In the genomic region with DNA sequence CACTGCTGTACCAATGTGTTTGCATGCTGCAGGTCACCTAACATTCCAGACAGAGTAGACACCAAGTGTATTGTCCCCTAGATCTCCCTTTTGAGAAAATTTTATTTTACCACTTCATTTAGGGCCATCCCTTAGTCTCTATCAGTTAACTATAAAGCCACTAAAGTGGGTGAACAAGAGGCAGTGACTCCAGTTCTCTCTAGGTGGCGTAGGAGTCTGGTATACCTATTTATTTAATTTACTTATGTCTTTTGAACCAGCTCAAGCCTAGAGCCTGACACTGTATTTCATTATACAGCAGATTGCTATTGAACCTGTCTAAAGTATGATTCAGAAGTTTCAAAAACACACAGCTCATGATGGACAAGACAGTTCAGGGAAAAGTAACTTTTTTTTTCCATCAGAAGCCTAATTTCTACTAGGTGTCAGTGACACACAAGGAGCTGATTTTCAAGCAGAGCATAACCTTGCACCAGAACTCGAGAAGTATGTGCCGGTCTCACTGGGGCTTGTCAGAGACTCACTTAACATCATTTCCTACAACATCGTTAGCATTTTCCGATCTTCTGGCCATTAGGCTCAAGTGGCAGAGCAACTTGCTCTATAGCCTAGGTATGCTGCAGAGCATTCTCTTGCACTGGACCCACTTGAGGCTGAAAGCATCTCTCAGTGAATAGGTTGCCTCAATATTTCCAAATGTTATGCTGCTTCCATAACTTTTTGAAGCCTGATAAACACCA, we compare ENCODE assay signal across 15 cellular contexts.
DNase-seq lines count a peak whose midpoint lies in the region; ATAC-seq, FAIRE-seq and TF ChIP-seq lines count a peak whose summit lies in the region.
"Had no signal": no experiment of that assay in that cellular context is flagged by ENCODE, and none has a peak within 500 bp of the region (broad histone marks: within the 10 kb centered on the region; RNA-seq: fewer than 3 reads in every experiment).

No MANE protein-coding gene starts in this region.

- no peak overlapping the region for H3K27ac ChIP-seq in PC-9
- H3K27ac ChIP-seq in CD8-positive, alpha-beta memory T cell (ENCODE audit: low read depth, low read length), result no peak overlapping the region

- no peak for ATAC-seq in activated CD8-positive, alpha-beta memory T cell treated with anti-CD3 and anti-CD28 coated beads, Interleukin-2, amount 10 ng/mL, durations not matched to agents 7 days and 5 days
- no peak for ATAC-seq in HG03108 (IDR thresholded peaks at IDR 0.05; ENCODE audit: unreplicated experiment)
- ATAC-seq: left ventricle myocardium superior had no signal

- no TSS peak for BruUV-seq in PC-9 (replicated peaks; lab: Mats Ljungman, UMichigan)

- H3K4me3 ChIP-seq in PC-9, result no peak overlapping the region
- no peak overlapping the region for H3K4me3 ChIP-seq in CD8-positive, alpha-beta memory T cell (ENCODE audit: low read length)

- no peaks in the 10 kb centered on the region for H3K27me3 ChIP-seq in PC-9 (ENCODE audit: insufficient read depth, low read depth)
- no peaks in the 10 kb centered on the region for H3K27me3 ChIP-seq in CD8-positive, alpha-beta memory T cell (ENCODE audit: insufficient read depth, low read length, poor library complexity, severe bottlenecking)

- H3K36me3 Mint-ChIP-seq in CD8-positive, alpha-beta memory T cell, result no peaks in the 10 kb centered on the region
- no peaks in the 10 kb centered on the region for H3K36me3 Mint-ChIP-seq in activated CD8-positive, alpha-beta memory T cell treated with anti-CD3 and anti-CD28 coated beads, Interleukin-2, amount 10 ng/mL, durations not matched to agents 7 days and 5 days
- H3K36me3 Mint-ChIP-seq: activated naive CD8-positive, alpha-beta T cell treated with anti-CD3 and anti-CD28 coated beads for 36 hours; CD4-positive, CD25-positive, alpha-beta regulatory T cell had no signal

- H3K9me3 ChIP-seq in PC-9 (ENCODE audit: insufficient read depth, low read depth), result peaks cover 4% of the 10 kb centered on the region; the same call in 1 of the 2 replicates
- no peaks in the 10 kb centered on the region for H3K9me3 ChIP-seq in CD8-positive, alpha-beta memory T cell (ENCODE audit: low read length)

- no peak overlapping the region for H2AFZ ChIP-seq in PC-9

- TF ChIP-seq CTCF in AG09319 (IDR thresholded peaks at IDR 0.05; ENCODE audit: low read depth, low read length) (peak; percentile 13), GM12873 (IDR thresholded peaks at IDR 0.05; ENCODE audit: insufficient read depth, low read depth, low read length, missing control alignments) (peak; percentile 12), PC-9 (conservative IDR thresholded peaks at IDR 0.05) (peak; percentile 45)

- H3K27me3 Mint-ChIP-seq in CD8-positive, alpha-beta memory T cell, result no peaks in the 10 kb centered on the region
- no peaks in the 10 kb centered on the region for H3K27me3 Mint-ChIP-seq in activated CD8-positive, alpha-beta memory T cell treated with anti-CD3 and anti-CD28 coated beads, Interleukin-2, amount 10 ng/mL, durations not matched to agents 7 days and 5 days
- H3K27me3 Mint-ChIP-seq: CD4-positive, CD25-positive, alpha-beta regulatory T cell; dendritic cell treated with granulocyte-macrophage colony-stimulating factor and Interleukin-4, amounts not matched to agents 40 ng/mL and 50 ng/mL, for 4 days had no signal

- H3K9me2 ChIP-seq in PC-9 (ENCODE audit: insufficient read depth), result 0 out of 2 replicates have a peak, but pooled peaks cover 6% of the 10 kb centered on the region

- no peak for FAIRE-seq in HTR-8/SVneo (lab: Jason Lieb, UNC)

- no peaks in the 10 kb centered on the region for H3K4me1 Mint-ChIP-seq in CD8-positive, alpha-beta memory T cell
- no peaks in the 10 kb centered on the region for H3K4me1 Mint-ChIP-seq in activated CD8-positive, alpha-beta memory T cell treated with anti-CD3 and anti-CD28 coated beads, Interleukin-2, amount 10 ng/mL, durations not matched to agents 7 days and 5 days
- H3K4me1 Mint-ChIP-seq: activated naive CD8-positive, alpha-beta T cell treated with anti-CD3 and anti-CD28 coated beads for 36 hours; CD4-positive, CD25-positive, alpha-beta regulatory T cell had no signal

- H3K27ac Mint-ChIP-seq in CD8-positive, alpha-beta memory T cell, result no peak overlapping the region
- no peak overlapping the region for H3K27ac Mint-ChIP-seq in activated CD8-positive, alpha-beta memory T cell treated with anti-CD3 and anti-CD28 coated beads, Interleukin-2, amount 10 ng/mL, durations not matched to agents 7 days and 5 days
- H3K27ac Mint-ChIP-seq: activated naive CD8-positive, alpha-beta T cell treated with anti-CD3 and anti-CD28 coated beads for 36 hours; CD4-positive, CD25-positive, alpha-beta regulatory T cell; dendritic cell treated with granulocyte-macrophage colony-stimulating factor and Interleukin-4, amounts not matched to agents 40 ng/mL and 50 ng/mL, for 4 days; T-helper 1 cell treated with Interleukin-12 subunit alpha and Interleukin-12 subunit beta and Interleukin-4 antibody, amounts not matched to agents 30 μg/mL and 1 μg/mL, for 36 hours had no signal

- DNase-seq in AG09319 (ENCODE audit: extremely low read depth, low read depth) (no peak), PC-9 (no peak), iPS DF 19.7 (ENCODE audit: low read depth, low spot score) (peak; percentile 23), HTR-8/SVneo (ENCODE audit: insufficient read length, low spot score) (no peak)
- DNase-seq in CD8-positive, alpha-beta memory T cell, result no peak
- DNase-seq in activated CD8-positive, alpha-beta memory T cell treated with anti-CD3 and anti-CD28 coated beads, Interleukin-2, amount 10 ng/mL, durations not matched to agents 7 days and 5 days, result no peak
- DNase-seq: activated naive CD8-positive, alpha-beta T cell treated with anti-CD3 and anti-CD28 coated beads for 36 hours; CD4-positive, CD25-positive, alpha-beta regulatory T cell; foreskin fibroblast; left ventricle myocardium superior; NCI-H510A treated with DMSO at 0.1 percent for 48 hours had no signal

- intact Hi-C loops in PC-9 (cut with micrococcal nuclease; ENCODE audit: unreplicated experiment), result no loop called here

- POLR2A ChIA-PET in PC-9 (lab: Charles Lee; ENCODE audit: unreplicated experiment), result no interaction called here
- POLR2A ChIA-PET in CD8-positive, alpha-beta memory T cell (lab: Charles Lee), result no interaction called here

- no peaks in the 10 kb centered on the region for H3F3A ChIP-seq in PC-9 (ENCODE audit: insufficient read depth, low read depth)

- no peak overlapping the region for H3K4me3 Mint-ChIP-seq in CD8-positive, alpha-beta memory T cell
- no peak overlapping the region for H3K4me3 Mint-ChIP-seq in activated CD8-positive, alpha-beta memory T cell treated with anti-CD3 and anti-CD28 coated beads, Interleukin-2, amount 10 ng/mL, durations not matched to agents 7 days and 5 days
- H3K4me3 Mint-ChIP-seq: activated naive CD8-positive, alpha-beta T cell treated with anti-CD3 and anti-CD28 coated beads for 36 hours; CD4-positive, CD25-positive, alpha-beta regulatory T cell; dendritic cell treated with granulocyte-macrophage colony-stimulating factor and Interleukin-4, amounts not matched to agents 40 ng/mL and 50 ng/mL, for 4 days; T-helper 1 cell treated with Interleukin-12 subunit alpha and Interleukin-12 subunit beta and Interleukin-4 antibody, amounts not matched to agents 30 μg/mL and 1 μg/mL, for 36 hours had no signal

- H3K4me2 ChIP-seq in PC-9, result no peak overlapping the region

- CTCF ChIA-PET in PC-9 (lab: Charles Lee), result no interaction called here
- CTCF ChIA-PET in CD8-positive, alpha-beta memory T cell (lab: Charles Lee), result no interaction called here
- CTCF ChIA-PET in activated CD8-positive, alpha-beta memory T cell treated with anti-CD3 and anti-CD28 coated beads, Interleukin-2, amount 10 ng/mL, durations not matched to agents 7 days and 5 days (lab: Charles Lee), result no interaction called here

- H4K20me1 ChIP-seq in PC-9 (ENCODE audit: insufficient read depth), result no peaks in the 10 kb centered on the region

- H3K4me1 ChIP-seq in PC-9 (replicated peaks; ENCODE audit: insufficient read depth), result no peaks in the 10 kb centered on the region
- no peaks in the 10 kb centered on the region for H3K4me1 ChIP-seq in CD8-positive, alpha-beta memory T cell (ENCODE audit: insufficient read depth, low read length)

- no peaks in the 10 kb centered on the region for H3K79me2 ChIP-seq in PC-9 (ENCODE audit: low read depth)

- peaks cover 3 to 11% (median 8%) of the 10 kb centered on the region in 5 donors for H3K9me3 Mint-ChIP-seq in CD8-positive, alpha-beta memory T cell
- peaks cover 3% of the 10 kb centered on the region for H3K9me3 Mint-ChIP-seq in activated CD8-positive, alpha-beta memory T cell treated with anti-CD3 and anti-CD28 coated beads, Interleukin-2, amount 10 ng/mL, durations not matched to agents 7 days and 5 days (ENCODE audit: low read depth)
- H3K9me3 Mint-ChIP-seq: activated naive CD8-positive, alpha-beta T cell treated with anti-CD3 and anti-CD28 coated beads for 36 hours; dendritic cell treated with granulocyte-macrophage colony-stimulating factor and Interleukin-4, amounts not matched to agents 40 ng/mL and 50 ng/mL, for 4 days; T-helper 1 cell treated with Interleukin-12 subunit alpha and Interleukin-12 subunit beta and Interleukin-4 antibody, amounts not matched to agents 30 μg/mL and 1 μg/mL, for 36 hours had no signal

- no peaks in the 10 kb centered on the region for H3K36me3 ChIP-seq in PC-9 (ENCODE audit: low read depth)
- H3K36me3 ChIP-seq in CD8-positive, alpha-beta memory T cell (ENCODE audit: insufficient read depth, low read length), result no peaks in the 10 kb centered on the region
